Comparison of ENCODE assay signal across 2 cellular contexts in genomic region chr11:102280237-102280833, GRCh38.
TF ChIP-seq lines count a peak whose summit lies in the region.

No MANE protein-coding gene starts in this region.

TF ChIP-seq in A549, 52 proteins besides CTCF, POLR2A, EP300 and RAD21:
- TF ChIP-seq KDM5A (IDR thresholded peaks at IDR 0.05) (no peak), KDM1A (IDR thresholded peaks at IDR 0.05; ENCODE audit: low read depth) (no peak), ZC3H11A (IDR thresholded peaks at IDR 0.05) (no peak)

TF ChIP-seq in GM12878, 131 proteins besides CTCF, POLR2A, EP300 and RAD21:
- no peak for TF ChIP-seq POLR2AphosphoS2 (IDR thresholded peaks at IDR 0.05; ENCODE audit: low read depth, low read length)
- TF ChIP-seq SKIL (IDR thresholded peaks at IDR 0.05; ENCODE audit: low read depth, poor library complexity, severe bottlenecking) = no peak
- no peak for TF ChIP-seq IRF4 (IDR thresholded peaks at IDR 0.05; ENCODE audit: low read depth, low read length)
- TF ChIP-seq JUNB (IDR thresholded peaks at IDR 0.05) = no peak
- no peak for TF ChIP-seq NFXL1 (IDR thresholded peaks at IDR 0.05; ENCODE audit: borderline replicate concordance)
- no peak for TF ChIP-seq SRF (IDR thresholded peaks at IDR 0.05; ENCODE audit: low read depth in 2 of 2, low read length in 2 of 2)
- TF ChIP-seq PAX5 (IDR thresholded peaks at IDR 0.05; ENCODE audit: borderline replicate concordance, low read depth, low read length) = no peak
- TF ChIP-seq E4F1 (IDR thresholded peaks at IDR 0.05; ENCODE audit: borderline replicate concordance, partially characterized antibody) = no peak
- TF ChIP-seq ZBED1 (IDR thresholded peaks at IDR 0.05; ENCODE audit: borderline replicate concordance) = no peak
- no peak for TF ChIP-seq ZBTB11 (CRISPR knock-in tag; IDR thresholded peaks at IDR 0.05)
- no peak for TF ChIP-seq BMI1 (IDR thresholded peaks at IDR 0.05; ENCODE audit: borderline replicate concordance)
- no peak for TF ChIP-seq BRCA1 (IDR thresholded peaks at IDR 0.05; ENCODE audit: low read depth, low read length)
- no peak for TF ChIP-seq NKRF (conservative IDR thresholded peaks at IDR 0.05)
- TF ChIP-seq POU2F2 (IDR thresholded peaks at IDR 0.05; ENCODE audit: borderline replicate concordance, low read depth, low read length) = no peak
